In the genomic region with DNA sequence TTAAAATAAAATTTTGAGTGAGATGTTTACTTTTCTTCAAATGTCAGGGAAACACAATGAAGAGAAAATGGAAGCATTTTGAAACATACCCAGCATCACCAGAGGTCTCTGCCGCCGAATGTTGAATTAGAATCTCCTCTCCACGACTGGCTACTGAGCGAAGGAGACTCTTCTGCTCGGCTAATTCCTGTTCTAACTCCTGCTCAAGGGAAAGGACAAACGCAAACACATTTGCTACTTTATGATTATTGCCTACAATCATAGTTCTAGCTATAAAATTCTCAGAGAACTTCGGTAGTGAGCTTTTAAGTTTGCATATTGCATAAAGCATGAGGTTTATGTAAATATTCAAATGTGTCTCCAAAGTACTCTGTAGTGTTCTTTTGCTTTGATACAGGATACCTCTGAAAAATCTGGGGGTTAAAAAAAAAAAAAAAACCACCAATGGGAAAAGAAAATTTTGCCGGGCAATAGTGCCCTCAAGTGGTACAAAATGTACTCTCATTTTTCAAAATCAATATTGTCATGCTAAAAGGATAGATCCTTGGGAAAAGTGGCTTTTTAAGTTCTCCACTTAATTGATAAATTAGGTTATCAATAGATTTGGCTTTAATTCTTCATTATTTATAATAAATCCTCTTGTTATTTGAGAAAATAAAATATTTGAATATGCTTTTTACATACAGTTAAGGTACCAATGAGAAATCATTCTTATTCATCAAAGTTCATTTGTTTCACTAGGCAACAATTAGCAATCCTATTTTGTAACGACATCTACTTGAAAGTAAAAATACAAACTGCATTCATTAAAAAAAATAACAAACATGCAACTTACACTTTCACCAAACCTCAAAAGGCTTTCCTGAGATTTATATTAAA, we compare ENCODE assay signal across 8 cellular contexts.
DNase-seq lines count a peak whose midpoint lies in the region; ATAC-seq and TF ChIP-seq lines count a peak whose summit lies in the region.

No MANE protein-coding gene starts in this region.

- ATAC-seq in activated CD4-positive, CD25-positive, alpha-beta regulatory T cell treated with anti-CD3 and anti-CD28 coated beads, Interleukin-2, amount 50 U/mL, for 24 hours, result no peak
- ATAC-seq in HG03520 (IDR thresholded peaks at IDR 0.05; ENCODE audit: unreplicated experiment), result no peak

- peak; percentile 79 for TF ChIP-seq CTCF in 22Rv1 (IDR thresholded peaks at IDR 0.05)

- peak; percentile 43 for DNase-seq in EH (ENCODE audit: low read depth)
- peak; percentile 0 for DNase-seq in NCI-H2227 (lab: John Stamatoyannopoulos, UW; ENCODE audit: unreplicated experiment)
- DNase-seq in cerebellum (ENCODE audit: low spot score), result peak; percentile 42
- peak; percentile 50 for DNase-seq in myocyte (ENCODE audit: low read depth)
- DNase-seq in nucleus accumbens (lab: John Stamatoyannopoulos, UW), result no peak

- H3K27ac ChIP-seq in 22Rv1, result no peak overlapping the region

Comparison
In these comparisons a context has a peak if more than half of its experiments do, and no peak if none do; other contexts are left out.
1. DNase-seq: peak in EH (single experiment), NCI-H2227 (single experiment), cerebellum (single experiment) and myocyte (single experiment); none in nucleus accumbens (0 of 56).